17 cellular contexts compared by ENCODE assay signal in genomic region chr2:173357351-173357750, GRCh38. TPM values are rescaled to one million over a fixed set of nuclear protein-coding genes. Genes with fewer than 3 reads are reported as not detected.
DNase-seq lines count a peak whose midpoint lies in the region; ATAC-seq, FAIRE-seq and TF ChIP-seq lines count a peak whose summit lies in the region.
"Had no signal": no experiment of that assay in that cellular context is flagged by ENCODE, and none has a peak within 500 bp of the region (broad histone marks: within the 10 kb centered on the region; RNA-seq: fewer than 3 reads in every experiment).

No MANE protein-coding gene starts in this region.

- peak overlapping the region; percentile 29 for H3K4me3 Mint-ChIP-seq in activated CD8-positive, alpha-beta T cell treated with anti-CD3 and anti-CD28 coated beads, Interleukin-2, amount 10 ng/mL, durations not matched to agents 7 days and 5 days
- no peak overlapping the region for H3K4me3 Mint-ChIP-seq in activated CD8-positive, alpha-beta T cell treated with anti-CD3 and anti-CD28 coated beads for 36 hours
- H3K4me3 Mint-ChIP-seq in IgD-negative memory B cell, result peak overlapping the region in 3 of 4 donors; percentile 33 to 75 (median 74)

- no peak overlapping the region for H3K27ac Mint-ChIP-seq in activated CD8-positive, alpha-beta T cell treated with anti-CD3 and anti-CD28 coated beads, Interleukin-2, amount 10 ng/mL, durations not matched to agents 7 days and 5 days
- no peak overlapping the region for H3K27ac Mint-ChIP-seq in activated CD8-positive, alpha-beta T cell treated with anti-CD3 and anti-CD28 coated beads for 36 hours
- H3K27ac Mint-ChIP-seq in IgD-negative memory B cell, result no peak overlapping the region

- dilution Hi-C loops in keratinocyte (cut with MboI; ENCODE audit: extremely low pct_ligation_motif_present, low sequenced_read_pairs), result no loop called here

- TF ChIP-seq CTCF in activated CD8-positive, alpha-beta T cell treated with anti-CD3 and anti-CD28 coated beads for 36 hours (IDR thresholded peaks at IDR 0.05), result no peak
- TF ChIP-seq CTCF in OCI-LY3 (IDR thresholded peaks at IDR 0.05; ENCODE audit: low read depth, low read length) (no peak), keratinocyte (optimal IDR thresholded peaks at IDR 0.05 in 1 of 3, IDR thresholded peaks at IDR 0.05 in 1 of 3, conservative IDR thresholded peaks at IDR 0.05 in 1 of 3; ENCODE audit: extremely low read depth in 1 of 3, insufficient read depth in 2 of 3, low read length in 3 of 3) (no peak)

- POLR2A ChIA-PET in activated CD8-positive, alpha-beta T cell treated with anti-CD3 and anti-CD28 coated beads, Interleukin-2, amount 10 ng/mL, durations not matched to agents 7 days and 5 days (lab: Charles Lee), result no interaction called here
- POLR2A ChIA-PET in activated CD8-positive, alpha-beta T cell treated with anti-CD3 and anti-CD28 coated beads for 36 hours (lab: Charles Lee), result no interaction called here

- intact Hi-C loops in activated CD8-positive, alpha-beta T cell treated with anti-CD3 and anti-CD28 coated beads for 36 hours (cut with micrococcal nuclease), result no loop called here

- H3K4me3 ChIP-seq in OCI-LY3 (ENCODE audit: low read length) (peak overlapping the region; percentile 92), keratinocyte (ENCODE audit: control insufficient read depth in 2 of 3, extremely low read depth in 1 of 3, insufficient read depth in 2 of 3, low read depth in 1 of 3, low read length in 3 of 3) (no peak overlapping the region)
- H3K4me3 ChIP-seq: ascending aorta, gastrocnemius medialis, lower lobe of right lung had no signal

- no peak for DNase-seq in activated CD8-positive, alpha-beta T cell treated with anti-CD3 and anti-CD28 coated beads, Interleukin-2, amount 10 ng/mL, durations not matched to agents 7 days and 5 days
- no peak for DNase-seq in activated CD8-positive, alpha-beta T cell treated with anti-CD3 and anti-CD28 coated beads for 36 hours
- no peak for DNase-seq in keratinocyte (ENCODE audit: low read depth, low spot score)
- no peak for DNase-seq in GM03348 (ENCODE audit: low spot score)
- DNase-seq in NCI-H146 (lab: John Stamatoyannopoulos, UW), result no peak
- no peak for DNase-seq in urothelium cell line (ENCODE audit: low spot score)
- DNase-seq: activated CD8-positive, alpha-beta memory T cell treated with anti-CD3 and anti-CD28 coated beads for 24 hours; gastrocnemius medialis; lower lobe of right lung; NCI-H1417; NCI-H526 treated with DMSO at 0.1 percent for 48 hours; stimulated activated CD4-positive, alpha-beta T cell treated with anti-CD3 and anti-CD28 coated beads, Interleukin-4, amount 100 ng/mL, for 1 hour had no signal

- CTCF ChIA-PET in activated CD8-positive, alpha-beta T cell treated with anti-CD3 and anti-CD28 coated beads, Interleukin-2, amount 10 ng/mL, durations not matched to agents 7 days and 5 days (lab: Charles Lee), result interaction anchor here (1.6 kb wide), 2 partner anchors 12 to 330 kb away, joined by 3 to 5 read pairs; no protein-coding TSS in a partner anchor
- CTCF ChIA-PET in activated CD8-positive, alpha-beta T cell treated with anti-CD3 and anti-CD28 coated beads for 36 hours (lab: Charles Lee), result interaction anchor here (1.0 kb wide), 1 partner anchor 984 kb away, joined by 3 read pairs; no protein-coding TSS in a partner anchor

- no peak overlapping the region for H2AFZ ChIP-seq in OCI-LY3 (ENCODE audit: low read depth, low read length)
- H2AFZ ChIP-seq in keratinocyte (ENCODE audit: control insufficient read depth, low read length), result no peak overlapping the region
- H2AFZ ChIP-seq: parathyroid adenoma had no signal

- H4K20me1 ChIP-seq in OCI-LY3 (ENCODE audit: insufficient read depth, low read length) (peaks cover 64% of the 10 kb centered on the region), keratinocyte (ENCODE audit: control insufficient read depth, extremely low read depth, insufficient read depth, low read length) (peaks cover 3% of the 10 kb centered on the region)

- peaks cover 61% of the 10 kb centered on the region for H3K4me1 Mint-ChIP-seq in activated CD8-positive, alpha-beta T cell treated with anti-CD3 and anti-CD28 coated beads, Interleukin-2, amount 10 ng/mL, durations not matched to agents 7 days and 5 days (ENCODE audit: low read depth)
- peaks cover 39% of the 10 kb centered on the region for H3K4me1 Mint-ChIP-seq in activated CD8-positive, alpha-beta T cell treated with anti-CD3 and anti-CD28 coated beads for 36 hours (ENCODE audit: low read depth)
- H3K4me1 Mint-ChIP-seq in IgD-negative memory B cell, result peaks cover 11 to 30% (median 18%) of the 10 kb centered on the region in 3 donors

- H3K27me3 ChIP-seq in OCI-LY3 (ENCODE audit: low read depth, low read length), result 0 out of 2 replicates have a peak, but pooled peaks cover 5% of the 10 kb centered on the region
- H3K27me3 ChIP-seq in keratinocyte (ENCODE audit: control insufficient read depth, extremely low read depth, insufficient read depth, low read length), result no peaks in the 10 kb centered on the region

- H3K79me2 ChIP-seq in OCI-LY3 (ENCODE audit: low read length) (peaks cover 77% of the 10 kb centered on the region), keratinocyte (ENCODE audit: control insufficient read depth, insufficient read depth, low read length) (peaks cover 62% of the 10 kb centered on the region)
- H3K79me2 ChIP-seq: parathyroid adenoma had no signal

- H3K27ac ChIP-seq in OCI-LY3 (ENCODE audit: low read length) (peak overlapping the region; percentile 24), keratinocyte (ENCODE audit: control insufficient read depth, insufficient read depth, low read length) (no peak overlapping the region)
- H3K27ac ChIP-seq: ascending aorta, gastrocnemius medialis, lower lobe of right lung, parathyroid adenoma had no signal

- H3K9me3 ChIP-seq in OCI-LY3 (ENCODE audit: insufficient read depth, low read length), result no peaks in the 10 kb centered on the region
- H3K9me3 ChIP-seq in keratinocyte (ENCODE audit: control insufficient read depth, low read depth, low read length), result no peaks in the 10 kb centered on the region
- H3K9me3 ChIP-seq: ascending aorta, gastrocnemius medialis, lower lobe of right lung had no signal

- no peaks in the 10 kb centered on the region for H3K9me1 ChIP-seq in keratinocyte (ENCODE audit: control insufficient read depth, extremely low read depth, insufficient read depth, low read length)

- H3K9ac ChIP-seq in OCI-LY3 (ENCODE audit: low read length), result no peak overlapping the region
- H3K9ac ChIP-seq in keratinocyte (ENCODE audit: control insufficient read depth, extremely low read depth, insufficient read depth, low read length), result no peak overlapping the region
- H3K9ac ChIP-seq: parathyroid adenoma had no signal

- H3K36me3 Mint-ChIP-seq in activated CD8-positive, alpha-beta T cell treated with anti-CD3 and anti-CD28 coated beads, Interleukin-2, amount 10 ng/mL, durations not matched to agents 7 days and 5 days (ENCODE audit: low read depth), result peaks cover 52% of the 10 kb centered on the region
- peaks cover 54% of the 10 kb centered on the region for H3K36me3 Mint-ChIP-seq in activated CD8-positive, alpha-beta T cell treated with anti-CD3 and anti-CD28 coated beads for 36 hours (ENCODE audit: low read depth)
- H3K36me3 Mint-ChIP-seq in IgD-negative memory B cell, result peaks cover 2% of the 10 kb centered on the region

- no peak for ATAC-seq in activated CD8-positive, alpha-beta T cell treated with anti-CD3 and anti-CD28 coated beads, Interleukin-2, amount 10 ng/mL, durations not matched to agents 7 days and 5 days
- ATAC-seq in activated CD8-positive, alpha-beta T cell treated with anti-CD3 and anti-CD28 coated beads for 36 hours, result no peak
- ATAC-seq: gastrocnemius medialis, lower lobe of right lung had no signal

- H3K4me1 ChIP-seq in OCI-LY3 (ENCODE audit: low read length) (peaks cover 51% of the 10 kb centered on the region), keratinocyte (ENCODE audit: control insufficient read depth, extremely low read depth, insufficient read depth, low read length) (peaks cover 19% of the 10 kb centered on the region)

- H3K4me2 ChIP-seq in OCI-LY3 (ENCODE audit: low read length) (peak overlapping the region; percentile 91), keratinocyte (ENCODE audit: control insufficient read depth, extremely low read depth, insufficient read depth, low read depth, low read length) (peak overlapping the region; percentile 19)

- no peaks in the 10 kb centered on the region for H3K9me3 Mint-ChIP-seq in activated CD8-positive, alpha-beta T cell treated with anti-CD3 and anti-CD28 coated beads, Interleukin-2, amount 10 ng/mL, durations not matched to agents 7 days and 5 days (ENCODE audit: insufficient read depth)
- no peaks in the 10 kb centered on the region for H3K9me3 Mint-ChIP-seq in activated CD8-positive, alpha-beta T cell treated with anti-CD3 and anti-CD28 coated beads for 36 hours
- H3K9me3 Mint-ChIP-seq in IgD-negative memory B cell, result peaks cover 0 to 2% (median 0%) of the 10 kb centered on the region in 3 donors

- H3K36me3 ChIP-seq in OCI-LY3 (replicated peaks; ENCODE audit: low read depth, low read length), result peaks cover 33% of the 10 kb centered on the region
- peaks cover 0 to 6% of the 10 kb centered on the region in 2 experiments for H3K36me3 ChIP-seq in keratinocyte (ENCODE audit: control insufficient read depth in 2 of 2, extremely low read depth in 1 of 2, insufficient read depth in 2 of 2, low read length in 2 of 2)
- H3K36me3 ChIP-seq: ascending aorta, gastrocnemius medialis, lower lobe of right lung had no signal

- FAIRE-seq in keratinocyte (lab: Jason Lieb, UNC), result no peak
- no peak for FAIRE-seq in urothelium cell line (lab: Jason Lieb, UNC)
- FAIRE-seq: GM18507 had no signal

- no peaks in the 10 kb centered on the region for H3K27me3 Mint-ChIP-seq in activated CD8-positive, alpha-beta T cell treated with anti-CD3 and anti-CD28 coated beads, Interleukin-2, amount 10 ng/mL, durations not matched to agents 7 days and 5 days (ENCODE audit: low read depth)
- peaks cover 21% of the 10 kb centered on the region for H3K27me3 Mint-ChIP-seq in activated CD8-positive, alpha-beta T cell treated with anti-CD3 and anti-CD28 coated beads for 36 hours
- H3K27me3 Mint-ChIP-seq in IgD-negative memory B cell, result peaks cover 28% of the 10 kb centered on the region

RNA-seq across cellular contexts. Expression of gene CDCA7, which starts 2.7 kb away (rescaled TPM):
- total RNA-seq in activated CD8-positive, alpha-beta T cell treated with anti-CD3 and anti-CD28 coated beads, Interleukin-2, amount 10 ng/mL, durations not matched to agents 7 days and 5 days, result 100 to 1,000 TPM; 115 to 119 TPM
- total RNA-seq in activated CD8-positive, alpha-beta T cell treated with anti-CD3 and anti-CD28 coated beads for 36 hours, result 10 to 100 TPM; 88.5 to 91.7 TPM
- polyA plus RNA-seq in IgD-negative memory B cell, result 4.3 TPM
- 7.6 to 30.9 TPM (median 30.1 TPM) in 3 replicates for polyA plus RNA-seq in keratinocyte
- polyA plus RNA-seq in keratinocyte (2011; ENCODE audit: low read depth), result 1.8 TPM
- polyA plus RNA-seq in keratinocyte (2011; cell fraction: cytosol; rRNA removed), result 10.1 and 13.2 TPM in 2 replicates
- 19.1 and 20.7 TPM in 2 replicates for polyA plus RNA-seq in keratinocyte (2011; cell fraction: nucleus; rRNA removed)
- 1.8 and 15.0 TPM in 2 replicates for polyA plus RNA-seq in keratinocyte (2012; ENCODE audit: low replicate concordance)
- polyA minus RNA-seq in keratinocyte, result 4.8 to 15.0 TPM (median 10.9 TPM) in 3 replicates
- 4.8 TPM for polyA minus RNA-seq in keratinocyte (2011; cell fraction: cytosol; rRNA and poly(A)+ RNA removed)
- 2.3 and 3.2 TPM in 2 replicates for polyA minus RNA-seq in keratinocyte (2011; cell fraction: nucleus; rRNA and poly(A)+ RNA removed)
- total RNA-seq: ascending aorta had no signal
